ENCODE assay signal across 8 cellular contexts in genomic region chr3:122055215-122055614, GRCh38.
DNase-seq lines count a peak whose midpoint lies in the region; ATAC-seq and TF ChIP-seq lines count a peak whose summit lies in the region.

Gene CD86 (plus strand): TSS chr3:122055362. CDS start chr3:122055490, 128 bp downstream.

- peak within 1 kb of the TSS; percentile 89 for H3K27ac Mint-ChIP-seq in dendritic cell treated with granulocyte-macrophage colony-stimulating factor and Interleukin-4, amounts not matched to agents 40 ng/mL and 50 ng/mL, for 4 days

- ATAC-seq in GM19455 (IDR thresholded peaks at IDR 0.05; ENCODE audit: unreplicated experiment) = peak; percentile 87
- ATAC-seq in HG03432 (IDR thresholded peaks at IDR 0.05; ENCODE audit: unreplicated experiment) = peak; percentile 92

- intact Hi-C loops in dendritic cell treated with granulocyte-macrophage colony-stimulating factor and Interleukin-4, amounts not matched to agents 40 ng/mL and 50 ng/mL, for 4 days (cut with micrococcal nuclease) = loop anchor here (5.0 kb wide), 2 partner anchors 37 to 58 kb away; no protein-coding TSS in a partner anchor

- H3K27me3 ChIP-seq in BLaER1 = no peaks in the 10 kb centered on the region

- H3K9ac ChIP-seq in BLaER1 = no peak within 1 kb of the TSS

- peak within 1 kb of the TSS; percentile 46 for H3K4me2 ChIP-seq in BLaER1

- no peak within 1 kb of the TSS for H3K27ac ChIP-seq in BLaER1

- peaks cover 29% of the 10 kb centered on the region for H3K4me1 Mint-ChIP-seq in dendritic cell treated with granulocyte-macrophage colony-stimulating factor and Interleukin-4, amounts not matched to agents 40 ng/mL and 50 ng/mL, for 4 days (ENCODE audit: low read depth)

- no peak for DNase-seq in foreskin fibroblast
- DNase-seq in NCI-H82 (lab: John Stamatoyannopoulos, UW) = no peak
- DNase-seq in DMS 273 treated with DMSO at 0.1 percent for 48 hours (lab: John Stamatoyannopoulos, UW) = no peak
- no peak for DNase-seq in HPDE6-E6E7 (ENCODE audit: extremely low spot score)

- no peaks in the 10 kb centered on the region for H4K20me1 ChIP-seq in BLaER1

- H3K9me3 ChIP-seq in BLaER1 = no peaks in the 10 kb centered on the region

- H3K36me3 ChIP-seq in BLaER1 = no peaks in the 10 kb centered on the region

- no peak for TF ChIP-seq CTCF in foreskin fibroblast (IDR thresholded peaks at IDR 0.05; ENCODE audit: low read depth, low read length)

- H3K4me1 ChIP-seq in BLaER1 = peaks cover 36% of the 10 kb centered on the region

- no peaks in the 10 kb centered on the region for H3K9me3 Mint-ChIP-seq in dendritic cell treated with granulocyte-macrophage colony-stimulating factor and Interleukin-4, amounts not matched to agents 40 ng/mL and 50 ng/mL, for 4 days

- peak within 1 kb of the TSS; percentile 84 for H3K4me3 Mint-ChIP-seq in dendritic cell treated with granulocyte-macrophage colony-stimulating factor and Interleukin-4, amounts not matched to agents 40 ng/mL and 50 ng/mL, for 4 days

- no peak within 1 kb of the TSS for H3K4me3 ChIP-seq in BLaER1
- no peak within 1 kb of the TSS for H3K4me3 ChIP-seq in foreskin fibroblast (ENCODE audit: low read depth in 1 of 2, low read length in 2 of 2)

- H3K27me3 Mint-ChIP-seq in dendritic cell treated with granulocyte-macrophage colony-stimulating factor and Interleukin-4, amounts not matched to agents 40 ng/mL and 50 ng/mL, for 4 days = no peaks in the 10 kb centered on the region

- peaks cover 36% of the 10 kb centered on the region for H3K36me3 Mint-ChIP-seq in dendritic cell treated with granulocyte-macrophage colony-stimulating factor and Interleukin-4, amounts not matched to agents 40 ng/mL and 50 ng/mL, for 4 days (ENCODE audit: low read depth)
